In genomic region chr1:156154317-156154749, GRCh38 we compare ENCODE assay signal across 9 cellular contexts. TPM values are rescaled to one million over a fixed set of nuclear protein-coding genes. Genes with fewer than 3 reads are reported as not detected.
DNase-seq lines count a peak whose midpoint lies in the region; ATAC-seq and TF ChIP-seq lines count a peak whose summit lies in the region.
"Had no signal": no experiment of that assay in that cellular context is flagged by ENCODE, and none has a peak within 500 bp of the region (broad histone marks: within the 10 kb centered on the region; RNA-seq: fewer than 3 reads in every experiment).

No MANE protein-coding gene starts in this region.

- H3K4me3 Mint-ChIP-seq in CD14-positive monocyte, result peak overlapping the region; percentile 97 to 99

- peak; percentile 42 for ATAC-seq in GM19043 (IDR thresholded peaks at IDR 0.05; ENCODE audit: low read depth, unreplicated experiment)
- ATAC-seq in HG03521 (IDR thresholded peaks at IDR 0.05; ENCODE audit: unreplicated experiment), result peak; percentile 33

- H3K27me3 ChIP-seq in mammary epithelial cell (ENCODE audit: insufficient read depth, low read length), result no peaks in the 10 kb centered on the region

- peaks cover 20% of the 10 kb centered on the region for H3K4me1 ChIP-seq in mammary epithelial cell (ENCODE audit: insufficient read depth, low read length)
- H3K4me1 ChIP-seq: parathyroid adenoma had no signal

- no peak overlapping the region for H3K27ac ChIP-seq in mammary epithelial cell (ENCODE audit: insufficient read depth, low read depth, low read length)
- H3K27ac ChIP-seq: parathyroid adenoma had no signal

- peak overlapping the region; percentile 63 for H3K4me2 ChIP-seq in mammary epithelial cell (ENCODE audit: insufficient read depth, low read depth, low read length)

- 63% methylated on average over 10 of the region's 11 CpGs for WGBS in mammary epithelial cell (ENCODE audit: low coverage, missing lambda C conversion rate)

- no peaks in the 10 kb centered on the region for H4K20me1 ChIP-seq in mammary epithelial cell (ENCODE audit: insufficient read depth, low read length)

- peaks cover 0 to 2% (median 0%) of the 10 kb centered on the region in 7 donors for H3K9me3 Mint-ChIP-seq in CD14-positive monocyte

- intact Hi-C loops in CD14-positive monocyte (cut with micrococcal nuclease), result no loop called here
- intact Hi-C loops in mammary epithelial cell (cut with micrococcal nuclease), result no loop called here

- peak overlapping the region; percentile 97 to 99 (median 99) for H3K27ac Mint-ChIP-seq in CD14-positive monocyte

- H3K4me1 Mint-ChIP-seq in CD14-positive monocyte, result peaks cover 83% of the 10 kb centered on the region

- no peak overlapping the region for H2AFZ ChIP-seq in mammary epithelial cell (ENCODE audit: low read depth, low read length)
- H2AFZ ChIP-seq: parathyroid adenoma had no signal

- TF ChIP-seq CTCF in CD14-positive monocyte (IDR thresholded peaks at IDR 0.05), result no peak
- TF ChIP-seq CTCF in mammary epithelial cell (conservative IDR thresholded peaks at IDR 0.05 in 1 of 2, IDR thresholded peaks at IDR 0.05 in 1 of 2; ENCODE audit: extremely low read depth in 1 of 2, insufficient read depth in 1 of 2, low read depth in 1 of 2, low read length in 2 of 2), result no peak

- no TSS peak for BruUV-seq in mammary epithelial cell (replicated peaks; lab: Mats Ljungman, UMichigan)

- H3K9ac ChIP-seq in mammary epithelial cell (ENCODE audit: insufficient read depth, low read length), result no peak overlapping the region
- H3K9ac ChIP-seq: parathyroid adenoma had no signal

- in situ Hi-C loops in mammary epithelial cell (cut with MboI; ENCODE audit: low sequenced_read_pairs in 2 of 2), result loop anchor here in 1 of 2 donors (10.0 kb wide), 1 partner anchor 70 kb away; no protein-coding TSS in a partner anchor

- no peaks in the 10 kb centered on the region for H3K79me2 ChIP-seq in mammary epithelial cell (ENCODE audit: insufficient read depth, low read length)
- H3K79me2 ChIP-seq: parathyroid adenoma had no signal

- H3K9me3 ChIP-seq in mammary epithelial cell (replicated peaks; ENCODE audit: insufficient read depth, low read length), result no peaks in the 10 kb centered on the region

- CTCF ChIA-PET in mammary epithelial cell (lab: Charles Lee; ENCODE audit: low non-redundant PET), result interaction anchor here (0.7 kb wide), 1 partner anchor 9 kb away, joined by 5 read pairs; no protein-coding TSS in a partner anchor

- DNase-seq in CD14-positive monocyte (ENCODE audit: low spot score) (peak; percentile 96), mammary epithelial cell (no peak), NCI-H526 (lab: John Stamatoyannopoulos, UW) (no peak)
- DNase-seq in stimulated activated CD4-positive, alpha-beta T cell treated with anti-CD3 and anti-CD28 coated beads, Interleukin-4, amount 100 ng/mL, for 24 hours, result peak; percentile 44
- no peak for DNase-seq in stimulated activated naive CD4-positive, alpha-beta T cell treated with Interleukin-2 at 50 U/mL for 16 hours (lab: John Stamatoyannopoulos, UW)
- no peak for DNase-seq in effector CD8-positive, alpha-beta T cell (lab: John Stamatoyannopoulos, UW)

- peaks cover 0 to 4% (median 0%) of the 10 kb centered on the region in 3 donors for H3K27me3 Mint-ChIP-seq in CD14-positive monocyte (ENCODE audit: low read depth in 3 of 3)

- H3K36me3 Mint-ChIP-seq in CD14-positive monocyte, result peaks cover 39 to 41% of the 10 kb centered on the region in 2 donors

- dilution Hi-C loops in mammary epithelial cell (cut with HindIII; ENCODE audit: low sequenced_read_pairs), result loop anchor here (5.0 kb wide), 1 partner anchor 43 kb away; no protein-coding TSS in a partner anchor

- no peak overlapping the region for H3K4me3 ChIP-seq in mammary epithelial cell (replicated peaks in 1 of 3; ENCODE audit: insufficient read depth in 1 of 3, low read depth in 2 of 3, low read length in 3 of 3)

- no peaks in the 10 kb centered on the region for H3K36me3 ChIP-seq in mammary epithelial cell (ENCODE audit: insufficient read depth, low read length)

RNA-seq across cellular contexts. Expression of gene SEMA4A, which starts 0.9 kb away (rescaled TPM):
- 100 to 1,000 TPM in 1 of 2 donors, 10 to 100 TPM in 1; 72.3 to 121 TPM for polyA plus RNA-seq in CD14-positive monocyte
- total RNA-seq in mammary epithelial cell, result 10 to 100 TPM in 1 of 2 donors, 1 to 10 TPM in 1; 3.5 to 10.6 TPM
- 6.7 TPM for polyA plus RNA-seq in mammary epithelial cell
- 13.4 TPM for polyA minus RNA-seq in mammary epithelial cell

RNA-seq across cellular contexts. Expression of gene SLC25A44, which starts 39.6 kb away (rescaled TPM):
- polyA plus RNA-seq in CD14-positive monocyte (10 to 100 TPM; 17.1 to 28.8 TPM), mammary epithelial cell (29.2 TPM)
- total RNA-seq in mammary epithelial cell, result 10 to 100 TPM; 15.8 to 18.5 TPM
- 25.3 TPM for polyA minus RNA-seq in mammary epithelial cell

RNA-seq across cellular contexts. Expression of gene LMNA, which starts 39.8 kb away (rescaled TPM):
- polyA plus RNA-seq in CD14-positive monocyte (10 to 100 TPM; 16.5 to 24.7 TPM), mammary epithelial cell (759 TPM)
- 100 to 1,000 TPM; 389 to 797 TPM for total RNA-seq in mammary epithelial cell
- 852 TPM for polyA minus RNA-seq in mammary epithelial cell

RNA-seq across cellular contexts. Expression of gene PMF1, which starts 58.5 kb away (rescaled TPM):
- 10 to 100 TPM; 86.1 to 90.4 TPM for polyA plus RNA-seq in CD14-positive monocyte
- total RNA-seq in mammary epithelial cell, result 10 to 100 TPM; 23.8 to 33.2 TPM
- 53.0 TPM for polyA plus RNA-seq in mammary epithelial cell
- polyA minus RNA-seq in mammary epithelial cell, result 15.9 TPM

Comparison
In these comparisons a context has a peak if more than half of its experiments do, and no peak if none do; other contexts are left out.
1. DNase-seq: peak in CD14-positive monocyte (single experiment) and stimulated activated CD4-positive, alpha-beta T cell treated with anti-CD3 and anti-CD28 coated beads, Interleukin-4, amount 100 ng/mL, for 24 hours (single experiment); none in mammary epithelial cell (single experiment), stimulated activated naive CD4-positive, alpha-beta T cell treated with Interleukin-2 at 50 U/mL for 16 hours (single experiment), effector CD8-positive, alpha-beta T cell (single experiment) and NCI-H526 (0 of 2).
2. RNA of gene LMNA, which starts 39.8 kb away (polyA plus RNA-seq): 759 TPM in mammary epithelial cell (single experiment); 16.5 to 24.7 TPM in CD14-positive monocyte; every median in the first group is over 10 times any median in the second.